Comparison of ENCODE assay signal across 13 cellular contexts in the genomic region with DNA sequence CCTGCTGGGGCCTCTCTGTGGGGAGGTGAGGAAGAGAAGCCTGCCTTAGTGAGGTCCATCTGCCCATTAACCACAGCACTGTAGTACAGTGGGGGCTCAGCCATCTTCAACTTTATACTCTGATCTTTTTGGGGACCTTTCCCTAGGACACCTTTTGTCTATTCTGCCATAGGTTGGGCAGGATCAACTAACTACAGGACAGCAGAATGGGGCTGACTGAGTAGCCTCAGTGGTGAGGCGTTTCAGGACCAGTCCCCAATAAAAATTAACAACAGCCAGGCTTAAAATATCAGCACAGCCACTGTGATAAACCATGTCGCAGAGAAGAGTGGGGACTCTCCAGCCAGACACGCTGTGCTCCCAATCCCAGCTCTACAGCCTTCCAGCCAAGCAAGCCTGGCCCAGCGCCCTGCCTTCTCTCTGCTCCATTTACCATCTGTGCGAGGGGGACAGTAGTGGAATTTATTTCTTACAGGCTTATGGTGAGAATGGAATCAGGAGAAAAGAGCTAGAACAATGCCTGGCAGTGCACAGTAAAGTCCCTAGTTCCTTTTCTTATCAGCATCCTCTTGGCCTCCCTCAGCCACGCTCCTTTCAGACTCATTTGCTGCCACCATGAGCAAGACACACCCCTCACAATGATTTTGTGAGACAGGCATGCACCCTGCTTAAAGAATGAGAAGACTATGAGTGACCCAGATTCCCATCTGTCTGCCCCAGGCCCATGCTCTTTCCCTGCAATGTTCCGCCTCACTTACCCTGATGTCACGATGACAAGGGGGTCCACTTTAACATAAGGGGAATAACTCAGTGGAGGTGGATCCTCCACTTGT.
A peak's percentile ranks its signal among the peaks of the same experiment; 100 is the strongest.
DNase-seq lines count a peak whose midpoint lies in the region; ATAC-seq and TF ChIP-seq lines count a peak whose summit lies in the region.
"Had no signal": no experiment of that assay in that cellular context is flagged by ENCODE, and none has a peak within 500 bp of the region (broad histone marks: within the 10 kb centered on the region; RNA-seq: fewer than 3 reads in every experiment).

No MANE protein-coding gene starts in this region.

- H3K9me3 ChIP-seq in right atrium auricular region = no peaks in the 10 kb centered on the region
- H3K9me3 ChIP-seq in Karpas-422 (ENCODE audit: low read length) = no peaks in the 10 kb centered on the region
- H3K9me3 ChIP-seq: uterus had no signal

- ATAC-seq in Right ventricle myocardium superior (ENCODE audit: poor library complexity) = peak; percentile 36

- no peaks in the 10 kb centered on the region for H4K20me1 ChIP-seq in Karpas-422 (ENCODE audit: insufficient read depth, low read depth, low read length)

- H3K9me2 ChIP-seq in Karpas-422 (replicated peaks; ENCODE audit: insufficient read depth, low read length) = no peaks in the 10 kb centered on the region

- H3K9ac ChIP-seq in Karpas-422 (ENCODE audit: low read length) = no peak overlapping the region

- H3K27me3 ChIP-seq in right atrium auricular region (no peaks in the 10 kb centered on the region), dorsolateral prefrontal cortex (no peaks in the 10 kb centered on the region), Karpas-422 (ENCODE audit: low read length) (no peaks in the 10 kb centered on the region)
- H3K27me3 ChIP-seq: uterus had no signal

- H2AFZ ChIP-seq in Karpas-422 (ENCODE audit: low read length) = no peak overlapping the region

- no peak overlapping the region for H3K4me2 ChIP-seq in Karpas-422 (ENCODE audit: low read depth, low read length, poor library complexity, severe bottlenecking)

- DNase-seq in Right ventricle myocardium superior (no peak), right atrium auricular region (ENCODE audit: low spot score) (no peak), dorsolateral prefrontal cortex (peak; percentile 71 to 92 (median 86)), midbrain (lab: John Stamatoyannopoulos, UW) (peak; percentile 77), GM03348 (ENCODE audit: low spot score) (no peak), NOMO-1 (lab: John Stamatoyannopoulos, UW; ENCODE audit: unreplicated experiment in 2 of 2) (no peak), Karpas-422 (no peak), NCI-H128 (lab: John Stamatoyannopoulos, UW; ENCODE audit: unreplicated experiment) (no peak)
- DNase-seq: activated CD4-positive, alpha-beta T cell treated with anti-CD3 and anti-CD28 coated beads for 4 hours; HCEC 1CT; NCI-H1436 treated with DMSO at 0.1 percent for 48 hours; SW 1271; uterus had no signal

- intact Hi-C loops in Right ventricle myocardium superior (cut with DNase I) (no loop called here), dorsolateral prefrontal cortex (cut with DNase I) (no loop called here)

- H3K27ac ChIP-seq in right atrium auricular region = no peak overlapping the region
- H3K27ac ChIP-seq in dorsolateral prefrontal cortex = peak overlapping the region; percentile 53 to 99 (median 93)
- no peak overlapping the region for H3K27ac ChIP-seq in Karpas-422 (ENCODE audit: low read length)
- H3K27ac ChIP-seq: uterus had no signal

- peaks cover 0 to 18% of the 10 kb centered on the region in 2 donors for H3K4me1 ChIP-seq in right atrium auricular region
- no peaks in the 10 kb centered on the region for H3K4me1 ChIP-seq in Karpas-422 (ENCODE audit: low read length)
- H3K4me1 ChIP-seq: uterus had no signal

- H3K79me2 ChIP-seq in Karpas-422 (ENCODE audit: low read length) = no peaks in the 10 kb centered on the region

- no peak overlapping the region for H3K4me3 ChIP-seq in right atrium auricular region
- peak overlapping the region in 5 of 59 donors; percentile 4 to 24 (median 9) for H3K4me3 ChIP-seq in dorsolateral prefrontal cortex
- no peak overlapping the region for H3K4me3 ChIP-seq in Karpas-422 (ENCODE audit: low read length)
- H3K4me3 ChIP-seq: uterus had no signal

- TF ChIP-seq CTCF in right atrium auricular region (IDR thresholded peaks at IDR 0.05) = no peak
- TF ChIP-seq CTCF in dorsolateral prefrontal cortex (IDR thresholded peaks at IDR 0.05 in 54 of 56, conservative IDR thresholded peaks at IDR 0.05 in 2 of 56; ENCODE audit: low read depth in 1 of 56, partially characterized antibody in 56 of 56) = peak in 3 of 56 donors; percentile 7 to 20 (median 16)

- H3K36me3 ChIP-seq in right atrium auricular region = no peaks in the 10 kb centered on the region
- H3K36me3 ChIP-seq in Karpas-422 (ENCODE audit: insufficient read depth, low read length) = no peaks in the 10 kb centered on the region
- H3K36me3 ChIP-seq: uterus had no signal

Comparison
In these comparisons a context has a peak if more than half of its experiments do, and no peak if none do; other contexts are left out.
1. DNase-seq: peak in dorsolateral prefrontal cortex (10 of 10) and midbrain (single experiment); none in Right ventricle myocardium superior (single experiment), right atrium auricular region (single experiment), GM03348 (single experiment), NOMO-1 (0 of 2), Karpas-422 (single experiment) and NCI-H128 (single experiment).
2. H3K27ac ChIP-seq: peak in dorsolateral prefrontal cortex (59 of 59); none in right atrium auricular region (0 of 2) and Karpas-422 (single experiment).